ENCODE assay signal across 28 cellular contexts in genomic region chr4:57734104-57734503, GRCh38.
"Had no signal": no experiment of that assay in that cellular context is flagged by ENCODE, and none has a peak within 500 bp of the region (broad histone marks: within the 10 kb centered on the region; RNA-seq: fewer than 3 reads in every experiment).

No MANE protein-coding gene starts in this region.

- H3K27ac ChIP-seq: ascending aorta, breast epithelium, cardiac muscle cell, coronary artery, dorsolateral prefrontal cortex, esophagus muscularis mucosa, foreskin keratinocyte, gastrocnemius medialis had no signal

- DNase-seq: activated CD4-positive, alpha-beta memory T cell treated with anti-CD3 and anti-CD28 coated beads for 36 hours; activated CD4-positive, alpha-beta T cell treated with anti-CD3 and anti-CD28 coated beads for 36 hours; activated CD4-positive, alpha-beta T cell treated with anti-CD3 and anti-CD28 coated beads, Interleukin-2, amount 10 ng/mL, durations not matched to agents 24 days and 14 days; activated CD4-positive, CD25-positive, alpha-beta regulatory T cell; activated CD4-positive, CD25-positive, alpha-beta regulatory T cell treated with anti-CD3 and anti-CD28 coated beads, Interleukin-2, amount 50 U/mL, for 72 hours; activated CD8-positive, alpha-beta memory T cell treated with anti-CD3 and anti-CD28 coated beads, Interleukin-2, amount 10 ng/mL, durations not matched to agents 7 days and 5 days; activated CD8-positive, alpha-beta memory T cell treated with anti-CD3 and anti-CD28 coated beads, Interleukin-2, amount 50 U/mL, for 4 hours; activated CD8-positive, alpha-beta T cell treated with anti-CD3 and anti-CD28 coated beads, Interleukin-2, amount 10 ng/mL, durations not matched to agents 7 days and 5 days; activated gamma-delta T cell; activated naive CD4-positive, alpha-beta T cell; activated naive CD4-positive, alpha-beta T cell treated with anti-CD3 and anti-CD28 coated beads, Interleukin-2, amount 10 ng/mL, durations not matched to agents 7 days and 5 days; activated naive CD8-positive, alpha-beta T cell treated with anti-CD3 and anti-CD28 coated beads, Interleukin-2, amount 10 ng/mL, durations not matched to agents 7 days and 5 days; activated T-cell treated with anti-CD3 and anti-CD28 coated beads, Interleukin-2, amount 50 U/mL, for 1 hour; activated T-cell treated with anti-CD3 and anti-CD28 coated beads, Interleukin-2, amount 50 U/mL, for 72 hours; dorsolateral prefrontal cortex; effector memory CD4-positive, alpha-beta T cell; endodermal cell; erythroblast; foreskin keratinocyte; gastrocnemius medialis; glutamatergic neuron; T-helper 2 cell had no signal

- H3K27me3 ChIP-seq: ascending aorta, breast epithelium, cardiac muscle cell, dorsolateral prefrontal cortex, esophagus muscularis mucosa, foreskin keratinocyte, gastrocnemius medialis had no signal

- H3K36me3 ChIP-seq: ascending aorta, breast epithelium, cardiac muscle cell, esophagus muscularis mucosa, gastrocnemius medialis had no signal

- H3K4me3 ChIP-seq: ascending aorta, breast epithelium, cardiac muscle cell, coronary artery, dorsolateral prefrontal cortex, esophagus muscularis mucosa, gastrocnemius medialis had no signal

- ATAC-seq: activated CD4-positive, alpha-beta T cell treated with anti-CD3 and anti-CD28 coated beads for 36 hours; activated CD8-positive, alpha-beta memory T cell treated with anti-CD3 and anti-CD28 coated beads, Interleukin-2, amount 10 ng/mL, durations not matched to agents 7 days and 5 days; activated CD8-positive, alpha-beta T cell treated with anti-CD3 and anti-CD28 coated beads, Interleukin-2, amount 10 ng/mL, durations not matched to agents 7 days and 5 days; activated naive CD4-positive, alpha-beta T cell treated with anti-CD3 and anti-CD28 coated beads, Interleukin-2, amount 50 U/mL, for 72 hours; activated T-cell treated with anti-CD3 and anti-CD28 coated beads, Interleukin-2, amount 50 U/mL, for 72 hours; foreskin keratinocyte; gastrocnemius medialis had no signal

- H3K9me3 ChIP-seq: ascending aorta, esophagus muscularis mucosa, gastrocnemius medialis had no signal

- H3K4me1 ChIP-seq: ascending aorta, breast epithelium, foreskin keratinocyte, gastrocnemius medialis had no signal
